10 cellular contexts compared by ENCODE assay signal in genomic region chr11:35214181-35214770, GRCh38.
DNase-seq lines count a peak whose midpoint lies in the region; ATAC-seq and TF ChIP-seq lines count a peak whose summit lies in the region.
"Had no signal": no experiment of that assay in that cellular context is flagged by ENCODE, and none has a peak within 500 bp of the region (broad histone marks: within the 10 kb centered on the region; RNA-seq: fewer than 3 reads in every experiment).

No MANE protein-coding gene starts in this region.

- DNase-seq in GM23338 (ENCODE audit: low spot score) (no peak), SJSA1 (ENCODE audit: low read depth in 1 of 2, low spot score in 2 of 2) (no peak), pons (ENCODE audit: low spot score) (no peak)
- no peak for DNase-seq in effector memory CD8-positive, alpha-beta T cell
- DNase-seq: NCI-H1048, NCI-H2227 treated with DMSO at 0.1 percent for 48 hours, Peyer's patch had no signal

- H3K36me3 ChIP-seq in GM23338 (ENCODE audit: insufficient read depth) (no peaks in the 10 kb centered on the region), SJSA1 (peaks cover 76% of the 10 kb centered on the region)

- no peaks in the 10 kb centered on the region for H3F3A ChIP-seq in GM23338 (replicated peaks; ENCODE audit: low read depth)

- peak overlapping the region; percentile 60 for H3K27ac ChIP-seq in GM23338 (ENCODE audit: low read depth)
- H3K27ac ChIP-seq in SJSA1: peak overlapping the region; percentile 83
- peak overlapping the region in 13 of 21 experiments; percentile 2 to 79 (median 35) for H3K27ac ChIP-seq in skin epidermis
- H3K27ac ChIP-seq: Peyer's patch had no signal

- TF ChIP-seq CTCF in GM23338 (conservative IDR thresholded peaks at IDR 0.05; ENCODE audit: low read depth in 2 of 2): no peak

- H2AFZ ChIP-seq in GM23338: no peak overlapping the region

- H3K27me3 Mint-ChIP-seq in GM23338 (ENCODE audit: insufficient read depth, low read depth, poor library complexity): peaks cover 2% of the 10 kb centered on the region
- no peaks in the 10 kb centered on the region for H3K27me3 Mint-ChIP-seq in effector memory CD8-positive, alpha-beta T cell

- no peaks in the 10 kb centered on the region for H3K36me3 Mint-ChIP-seq in GM23338 (ENCODE audit: low read depth)
- H3K36me3 Mint-ChIP-seq in effector memory CD8-positive, alpha-beta T cell (ENCODE audit: insufficient read depth): peaks cover 89% of the 10 kb centered on the region

- no peaks in the 10 kb centered on the region for H4K20me1 ChIP-seq in GM23338 (replicated peaks; ENCODE audit: insufficient read depth)

- no peaks in the 10 kb centered on the region for H3K27me3 ChIP-seq in GM23338 (ENCODE audit: insufficient read depth)
- H3K27me3 ChIP-seq in SJSA1 (replicated peaks): no peaks in the 10 kb centered on the region
- H3K27me3 ChIP-seq: Peyer's patch had no signal

- peaks cover 12% of the 10 kb centered on the region; the same call in 1 of the 2 replicates for H3K9me2 ChIP-seq in GM23338 (ENCODE audit: insufficient read depth)

- H3K4me3 Mint-ChIP-seq in GM23338: no peak overlapping the region
- peak overlapping the region in 1 of 2 donors; percentile 30 for H3K4me3 Mint-ChIP-seq in effector memory CD8-positive, alpha-beta T cell

- ATAC-seq in GM23338 (no peak), GM19467 (IDR thresholded peaks at IDR 0.05; ENCODE audit: unreplicated experiment) (no peak), HG03139 (IDR thresholded peaks at IDR 0.05; ENCODE audit: unreplicated experiment) (no peak)
- no peak for ATAC-seq in effector memory CD8-positive, alpha-beta T cell (replicated peaks)

- H3K79me2 ChIP-seq in GM23338 (replicated peaks; ENCODE audit: insufficient read depth): no peaks in the 10 kb centered on the region

- H3K9me3 Mint-ChIP-seq in GM23338: peaks cover 4% of the 10 kb centered on the region; the same call in 2 of the 3 replicates
- no peaks in the 10 kb centered on the region for H3K9me3 Mint-ChIP-seq in effector memory CD8-positive, alpha-beta T cell

- H3K4me1 ChIP-seq in GM23338 (ENCODE audit: insufficient read depth) (peaks cover 20% of the 10 kb centered on the region), SJSA1 (replicated peaks) (peaks cover 66% of the 10 kb centered on the region)

- no peak overlapping the region for H3K27ac Mint-ChIP-seq in GM23338
- peak overlapping the region; percentile 83 to 91 for H3K27ac Mint-ChIP-seq in effector memory CD8-positive, alpha-beta T cell

- H3K4me1 Mint-ChIP-seq in GM23338: peaks cover 29% of the 10 kb centered on the region
- peaks cover 32 to 63% of the 10 kb centered on the region in 2 donors for H3K4me1 Mint-ChIP-seq in effector memory CD8-positive, alpha-beta T cell (ENCODE audit: low read depth in 2 of 2)

- no peak overlapping the region for H3K4me3 ChIP-seq in GM23338
- H3K4me3 ChIP-seq in SJSA1: no peak overlapping the region
- H3K4me3 ChIP-seq in skin epidermis: no peak overlapping the region
- H3K4me3 ChIP-seq: Peyer's patch had no signal

- H3K4me2 ChIP-seq in GM23338: no peak overlapping the region

- H3K9me3 ChIP-seq in SJSA1 (replicated peaks): no peaks in the 10 kb centered on the region
- H3K9me3 ChIP-seq: Peyer's patch had no signal

TF ChIP-seq in GM23338, 12 proteins besides CTCF, POLR2A, EP300 and RAD21 (continues in another document):
- TF ChIP-seq EZH2phosphoT487 (IDR thresholded peaks at IDR 0.05; ENCODE audit: unreplicated experiment): no peak
- no peak for TF ChIP-seq NANOG (IDR thresholded peaks at IDR 0.05; ENCODE audit: borderline replicate concordance)
- TF ChIP-seq STAT1 (IDR thresholded peaks at IDR 0.05; ENCODE audit: unreplicated experiment): no peak
- no peak for TF ChIP-seq POLR2AphosphoS5 (IDR thresholded peaks at IDR 0.05; ENCODE audit: low read depth)
- TF ChIP-seq CREB1 (CRISPR knock-in tag; IDR thresholded peaks at IDR 0.05; ENCODE audit: low read depth): no peak
- TF ChIP-seq, protein P1, sequence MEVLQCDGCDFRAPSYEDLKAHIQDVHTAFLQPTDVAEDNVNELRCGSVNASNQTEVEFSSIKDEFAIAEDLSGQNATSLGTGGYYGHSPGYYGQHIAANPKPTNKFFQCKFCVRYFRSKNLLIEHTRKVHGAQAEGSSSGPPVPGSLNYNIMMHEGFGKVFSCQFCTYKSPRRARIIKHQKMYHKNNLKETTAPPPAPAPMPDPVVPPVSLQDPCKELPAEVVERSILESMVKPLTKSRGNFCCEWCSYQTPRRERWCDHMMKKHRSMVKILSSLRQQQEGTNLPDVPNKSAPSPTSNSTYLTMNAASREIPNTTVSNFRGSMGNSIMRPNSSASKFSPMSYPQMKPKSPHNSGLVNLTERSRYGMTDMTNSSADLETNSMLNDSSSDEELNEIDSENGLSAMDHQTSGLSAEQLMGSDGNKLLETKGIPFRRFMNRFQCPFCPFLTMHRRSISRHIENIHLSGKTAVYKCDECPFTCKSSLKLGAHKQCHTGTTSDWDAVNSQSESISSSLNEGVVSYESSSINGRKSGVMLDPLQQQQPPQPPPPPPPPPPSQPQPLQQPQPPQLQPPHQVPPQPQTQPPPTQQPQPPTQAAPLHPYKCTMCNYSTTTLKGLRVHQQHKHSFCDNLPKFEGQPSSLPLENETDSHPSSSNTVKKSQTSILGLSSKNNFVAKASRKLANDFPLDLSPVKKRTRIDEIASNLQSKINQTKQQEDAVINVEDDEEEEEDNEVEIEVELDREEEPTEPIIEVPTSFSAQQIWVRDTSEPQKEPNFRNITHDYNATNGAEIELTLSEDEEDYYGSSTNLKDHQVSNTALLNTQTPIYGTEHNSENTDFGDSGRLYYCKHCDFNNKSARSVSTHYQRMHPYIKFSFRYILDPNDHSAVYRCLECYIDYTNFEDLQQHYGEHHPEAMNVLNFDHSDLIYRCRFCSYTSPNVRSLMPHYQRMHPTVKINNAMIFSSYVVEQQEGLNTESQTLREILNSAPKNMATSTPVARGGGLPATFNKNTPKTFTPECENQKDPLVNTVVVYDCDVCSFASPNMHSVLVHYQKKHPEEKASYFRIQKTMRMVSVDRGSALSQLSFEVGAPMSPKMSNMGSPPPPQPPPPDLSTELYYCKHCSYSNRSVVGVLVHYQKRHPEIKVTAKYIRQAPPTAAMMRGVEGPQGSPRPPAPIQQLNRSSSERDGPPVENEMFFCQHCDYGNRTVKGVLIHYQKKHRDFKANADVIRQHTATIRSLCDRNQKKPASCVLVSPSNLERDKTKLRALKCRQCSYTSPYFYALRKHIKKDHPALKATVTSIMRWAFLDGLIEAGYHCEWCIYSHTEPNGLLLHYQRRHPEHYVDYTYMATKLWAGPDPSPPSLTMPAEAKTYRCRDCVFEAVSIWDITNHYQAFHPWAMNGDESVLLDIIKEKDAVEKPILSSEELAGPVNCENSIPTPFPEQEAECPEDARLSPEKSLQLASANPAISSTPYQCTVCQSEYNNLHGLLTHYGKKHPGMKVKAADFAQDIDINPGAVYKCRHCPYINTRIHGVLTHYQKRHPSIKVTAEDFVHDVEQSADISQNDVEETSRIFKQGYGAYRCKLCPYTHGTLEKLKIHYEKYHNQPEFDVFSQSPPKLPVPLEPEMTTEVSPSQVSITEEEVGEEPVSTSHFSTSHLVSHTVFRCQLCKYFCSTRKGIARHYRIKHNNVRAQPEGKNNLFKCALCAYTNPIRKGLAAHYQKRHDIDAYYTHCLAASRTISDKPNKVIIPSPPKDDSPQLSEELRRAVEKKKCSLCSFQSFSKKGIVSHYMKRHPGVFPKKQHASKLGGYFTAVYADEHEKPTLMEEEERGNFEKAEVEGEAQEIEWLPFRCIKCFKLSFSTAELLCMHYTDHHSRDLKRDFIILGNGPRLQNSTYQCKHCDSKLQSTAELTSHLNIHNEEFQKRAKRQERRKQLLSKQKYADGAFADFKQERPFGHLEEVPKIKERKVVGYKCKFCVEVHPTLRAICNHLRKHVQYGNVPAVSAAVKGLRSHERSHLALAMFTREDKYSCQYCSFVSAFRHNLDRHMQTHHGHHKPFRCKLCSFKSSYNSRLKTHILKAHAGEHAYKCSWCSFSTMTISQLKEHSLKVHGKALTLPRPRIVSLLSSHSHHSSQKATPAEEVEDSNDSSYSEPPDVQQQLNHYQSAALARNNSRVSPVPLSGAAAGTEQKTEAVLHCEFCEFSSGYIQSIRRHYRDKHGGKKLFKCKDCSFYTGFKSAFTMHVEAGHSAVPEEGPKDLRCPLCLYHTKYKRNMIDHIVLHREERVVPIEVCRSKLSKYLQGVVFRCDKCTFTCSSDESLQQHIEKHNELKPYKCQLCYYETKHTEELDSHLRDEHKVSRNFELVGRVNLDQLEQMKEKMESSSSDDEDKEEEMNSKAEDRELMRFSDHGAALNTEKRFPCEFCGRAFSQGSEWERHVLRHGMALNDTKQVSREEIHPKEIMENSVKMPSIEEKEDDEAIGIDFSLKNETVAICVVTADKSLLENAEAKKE (CRISPR knock-in tag; IDR thresholded peaks at IDR 0.05): no peak
- TF ChIP-seq ZNF114 (CRISPR knock-in tag; IDR thresholded peaks at IDR 0.05): no peak
- TF ChIP-seq, protein P2, sequence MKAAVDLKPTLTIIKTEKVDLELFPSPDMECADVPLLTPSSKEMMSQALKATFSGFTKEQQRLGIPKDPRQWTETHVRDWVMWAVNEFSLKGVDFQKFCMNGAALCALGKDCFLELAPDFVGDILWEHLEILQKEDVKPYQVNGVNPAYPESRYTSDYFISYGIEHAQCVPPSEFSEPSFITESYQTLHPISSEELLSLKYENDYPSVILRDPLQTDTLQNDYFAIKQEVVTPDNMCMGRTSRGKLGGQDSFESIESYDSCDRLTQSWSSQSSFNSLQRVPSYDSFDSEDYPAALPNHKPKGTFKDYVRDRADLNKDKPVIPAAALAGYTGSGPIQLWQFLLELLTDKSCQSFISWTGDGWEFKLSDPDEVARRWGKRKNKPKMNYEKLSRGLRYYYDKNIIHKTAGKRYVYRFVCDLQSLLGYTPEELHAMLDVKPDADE (IDR thresholded peaks at IDR 0.05): no peak
- TF ChIP-seq EZH2 (IDR thresholded peaks at IDR 0.05; ENCODE audit: low read depth, unreplicated experiment): no peak
- no peak for TF ChIP-seq JUNB (IDR thresholded peaks at IDR 0.05; ENCODE audit: unreplicated experiment)
